40 cellular contexts compared by ENCODE assay signal in the genomic region with DNA sequence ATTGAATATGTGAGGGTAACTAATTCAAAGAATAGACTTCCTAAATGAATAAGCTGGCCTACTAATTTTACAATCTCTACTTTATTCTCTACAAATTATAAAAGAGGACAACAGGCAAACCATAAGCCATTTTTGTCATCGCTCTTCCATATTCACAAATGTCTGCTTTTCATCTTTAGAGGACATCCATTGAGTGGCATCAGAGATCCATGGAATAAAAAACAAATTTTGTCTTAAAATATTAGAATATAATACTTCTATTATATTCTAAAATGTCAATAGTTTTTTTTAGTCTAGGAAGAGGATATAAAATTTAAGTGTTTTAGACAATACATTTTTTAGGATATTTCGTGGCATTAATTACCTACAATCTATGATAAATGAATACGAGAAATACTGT.
"Had no signal": no experiment of that assay in that cellular context is flagged by ENCODE, and none has a peak within 500 bp of the region (broad histone marks: within the 10 kb centered on the region; RNA-seq: fewer than 3 reads in every experiment).

No MANE protein-coding gene starts in this region.

- FAIRE-seq: astrocyte, bronchial epithelial cell had no signal

- H3K27me3 Mint-ChIP-seq: activated naive CD4-positive, alpha-beta T cell treated with anti-CD3 and anti-CD28 coated beads, Interleukin-2, amount 10 ng/mL, durations not matched to agents 7 days and 5 days; activated naive CD4-positive, alpha-beta T cell treated with anti-CD3 and anti-CD28 coated beads, Interleukin-2, amount 50 U/mL, for 24 hours; activated naive CD8-positive, alpha-beta T cell; activated naive CD8-positive, alpha-beta T cell treated with anti-CD3 and anti-CD28 coated beads for 36 hours; activated naive CD8-positive, alpha-beta T cell treated with anti-CD3 and anti-CD28 coated beads, Interleukin-2, amount 10 ng/mL, durations not matched to agents 7 days and 5 days; activated naive CD8-positive, alpha-beta T cell treated with anti-CD3 and anti-CD28 coated beads, Interleukin-2, amount 50 U/mL, for 24 hours; activated T-cell treated with anti-CD3 and anti-CD28 coated beads, Interleukin-2, amount 50 U/mL, for 24 hours; activated T-helper 17 cell treated with anti-CD3 and anti-CD28 coated beads, Interleukin-2, amount 50 U/mL, for 72 hours; central memory CD8-positive, alpha-beta T cell had no signal

- H3K27ac Mint-ChIP-seq: activated naive CD4-positive, alpha-beta T cell treated with anti-CD3 and anti-CD28 coated beads for 36 hours; activated naive CD4-positive, alpha-beta T cell treated with anti-CD3 and anti-CD28 coated beads, Interleukin-2, amount 10 ng/mL, durations not matched to agents 7 days and 5 days; activated naive CD4-positive, alpha-beta T cell treated with anti-CD3 and anti-CD28 coated beads, Interleukin-2, amount 50 U/mL, for 24 hours; activated naive CD4-positive, alpha-beta T cell treated with anti-CD3 and anti-CD28 coated beads, Interleukin-2, amount 50 U/mL, for 72 hours; activated naive CD8-positive, alpha-beta T cell; activated naive CD8-positive, alpha-beta T cell treated with anti-CD3 and anti-CD28 coated beads for 36 hours; activated naive CD8-positive, alpha-beta T cell treated with anti-CD3 and anti-CD28 coated beads, Interleukin-2, amount 10 ng/mL, durations not matched to agents 7 days and 5 days; activated naive CD8-positive, alpha-beta T cell treated with anti-CD3 and anti-CD28 coated beads, Interleukin-2, amount 50 U/mL, for 24 hours; activated T-cell treated with anti-CD3 and anti-CD28 coated beads, Interleukin-2, amount 50 U/mL, for 24 hours; activated T-cell treated with anti-CD3 and anti-CD28 coated beads, Interleukin-2, amount 50 U/mL, for 72 hours; activated T-helper 1 cell treated with anti-CD3 and anti-CD28 coated beads, Interleukin-12 subunit alpha, Interleukin-12 subunit beta, Interleukin-2, Interleukin-4 antibody, amounts not matched to agents 30 ng/mL and 10 ng/mL and 1 ng/mL, durations not matched to agents 14 hours and 24 hours and 36 hours; activated T-helper 17 cell treated with anti-CD3 and anti-CD28 coated beads, Interleukin-2, amount 50 U/mL, for 72 hours; activated T-helper 2 cell treated with anti-CD3 and anti-CD28 coated beads, Interferon-gamma antibody, Interleukin-2, Interleukin-4, amounts not matched to agents 10 μg/mL and 5 μg/mL and 100 μg/mL, durations not matched to agents 14 hours and 24 hours and 36 hours; brain had no signal

- H3K4me3 ChIP-seq: adrenal gland, ascending aorta, body of pancreas, breast epithelium, cardiac muscle cell had no signal

- DNase-seq: activated effector memory CD4-positive, alpha-beta T cell treated with anti-CD3 and anti-CD28 coated beads, Interleukin-2, amount 50 U/mL, for 16 hours; activated effector memory CD4-positive, alpha-beta T cell treated with Interleukin-2 at 50 U/mL for 16 hours; activated gamma-delta T cell; activated gamma-delta T cell treated with Interleukin-2 at 50 U/mL for 16 hours; activated naive CD4-positive, alpha-beta T cell; activated naive CD4-positive, alpha-beta T cell treated with anti-CD3 and anti-CD28 coated beads for 36 hours; activated naive CD4-positive, alpha-beta T cell treated with anti-CD3 and anti-CD28 coated beads, Interleukin-2, amount 10 ng/mL, durations not matched to agents 7 days and 5 days; activated naive CD4-positive, alpha-beta T cell treated with anti-CD3 and anti-CD28 coated beads, Interleukin-2, amount 50 U/mL, for 16 hours; activated naive CD4-positive, alpha-beta T cell treated with Interleukin-2 at 50 U/mL for 16 hours; activated naive CD8-positive, alpha-beta T cell treated with anti-CD3 and anti-CD28 coated beads for 36 hours; activated naive CD8-positive, alpha-beta T cell treated with anti-CD3 and anti-CD28 coated beads, Interleukin-2, amount 10 ng/mL, durations not matched to agents 7 days and 5 days; activated naive CD8-positive, alpha-beta T cell treated with anti-CD3 and anti-CD28 coated beads, Interleukin-2, amount 50 U/mL, for 24 hours; activated T-cell treated with anti-CD3 and anti-CD28 coated beads, Interleukin-2, amount 50 U/mL, for 1 hour; activated T-cell treated with anti-CD3 and anti-CD28 coated beads, Interleukin-2, amount 50 U/mL, for 24 hours; activated T-cell treated with anti-CD3 and anti-CD28 coated beads, Interleukin-2, amount 50 U/mL, for 4 hours; activated T-cell treated with anti-CD3 and anti-CD28 coated beads, Interleukin-2, amount 50 U/mL, for 48 hours; activated T-cell treated with anti-CD3 and anti-CD28 coated beads, Interleukin-2, amount 50 U/mL, for 72 hours; adrenal gland; amniotic stem cell; amygdala; anterior cingulate cortex; aorta; body of pancreas; brain microvascular endothelial cell; caudate nucleus; central memory CD4-positive, alpha-beta T cell; cerebellar nuclear complex had no signal

- ATAC-seq: activated naive CD4-positive, alpha-beta T cell treated with anti-CD3 and anti-CD28 coated beads, Interleukin-2, amount 50 U/mL, for 72 hours; activated naive CD8-positive, alpha-beta T cell treated with anti-CD3 and anti-CD28 coated beads, Interleukin-2, amount 50 U/mL, for 24 hours; activated T-cell treated with anti-CD3 and anti-CD28 coated beads, Interleukin-2, amount 50 U/mL, for 4 hours; activated T-cell treated with anti-CD3 and anti-CD28 coated beads, Interleukin-2, amount 50 U/mL, for 72 hours; activated T-helper 17 cell treated with anti-CD3 and anti-CD28 coated beads, Interleukin-2, amount 50 U/mL, for 72 hours; body of pancreas had no signal

- H3K36me3 ChIP-seq: adrenal gland, ascending aorta, brain microvascular endothelial cell, breast epithelium, cardiac muscle cell had no signal

- H3K27ac ChIP-seq: adrenal gland, ascending aorta, body of pancreas, brain microvascular endothelial cell, breast epithelium, cardiac muscle cell had no signal

- H3K9me3 Mint-ChIP-seq: activated naive CD4-positive, alpha-beta T cell treated with anti-CD3 and anti-CD28 coated beads, Interleukin-2, amount 10 ng/mL, durations not matched to agents 7 days and 5 days; activated naive CD8-positive, alpha-beta T cell treated with anti-CD3 and anti-CD28 coated beads for 36 hours; activated naive CD8-positive, alpha-beta T cell treated with anti-CD3 and anti-CD28 coated beads, Interleukin-2, amount 10 ng/mL, durations not matched to agents 7 days and 5 days; activated T-helper 1 cell treated with anti-CD3 and anti-CD28 coated beads, Interleukin-12 subunit alpha, Interleukin-12 subunit beta, Interleukin-2, Interleukin-4 antibody, amounts not matched to agents 30 ng/mL and 10 ng/mL and 1 ng/mL, durations not matched to agents 14 hours and 24 hours and 36 hours; activated T-helper 17 cell treated with anti-CD3 and anti-CD28 coated beads, Interleukin-2, amount 50 U/mL, for 72 hours; activated T-helper 2 cell treated with anti-CD3 and anti-CD28 coated beads, Interferon-gamma antibody, Interleukin-2, Interleukin-4, amounts not matched to agents 10 μg/mL and 5 μg/mL and 100 μg/mL, durations not matched to agents 14 hours and 24 hours and 36 hours; brain had no signal

- H3K36me3 Mint-ChIP-seq: activated naive CD4-positive, alpha-beta T cell treated with anti-CD3 and anti-CD28 coated beads, Interleukin-2, amount 10 ng/mL, durations not matched to agents 7 days and 5 days; activated naive CD4-positive, alpha-beta T cell treated with anti-CD3 and anti-CD28 coated beads, Interleukin-2, amount 50 U/mL, for 24 hours; activated naive CD4-positive, alpha-beta T cell treated with anti-CD3 and anti-CD28 coated beads, Interleukin-2, amount 50 U/mL, for 72 hours; activated naive CD8-positive, alpha-beta T cell; activated naive CD8-positive, alpha-beta T cell treated with anti-CD3 and anti-CD28 coated beads for 36 hours; activated naive CD8-positive, alpha-beta T cell treated with anti-CD3 and anti-CD28 coated beads, Interleukin-2, amount 10 ng/mL, durations not matched to agents 7 days and 5 days; brain had no signal

- H3K4me1 Mint-ChIP-seq: activated naive CD4-positive, alpha-beta T cell treated with anti-CD3 and anti-CD28 coated beads, Interleukin-2, amount 10 ng/mL, durations not matched to agents 7 days and 5 days; activated naive CD4-positive, alpha-beta T cell treated with anti-CD3 and anti-CD28 coated beads, Interleukin-2, amount 50 U/mL, for 24 hours; activated naive CD8-positive, alpha-beta T cell treated with anti-CD3 and anti-CD28 coated beads for 36 hours; activated naive CD8-positive, alpha-beta T cell treated with anti-CD3 and anti-CD28 coated beads, Interleukin-2, amount 10 ng/mL, durations not matched to agents 7 days and 5 days; activated naive CD8-positive, alpha-beta T cell treated with anti-CD3 and anti-CD28 coated beads, Interleukin-2, amount 50 U/mL, for 24 hours; activated T-helper 17 cell treated with anti-CD3 and anti-CD28 coated beads, Interleukin-2, amount 50 U/mL, for 72 hours; central memory CD8-positive, alpha-beta T cell had no signal

- H3K9me3 ChIP-seq: adrenal gland, ascending aorta, body of pancreas, breast epithelium had no signal

- H3K4me3 Mint-ChIP-seq: activated naive CD4-positive, alpha-beta T cell treated with anti-CD3 and anti-CD28 coated beads for 36 hours; activated naive CD4-positive, alpha-beta T cell treated with anti-CD3 and anti-CD28 coated beads, Interleukin-2, amount 10 ng/mL, durations not matched to agents 7 days and 5 days; activated naive CD4-positive, alpha-beta T cell treated with anti-CD3 and anti-CD28 coated beads, Interleukin-2, amount 50 U/mL, for 24 hours; activated naive CD8-positive, alpha-beta T cell; activated naive CD8-positive, alpha-beta T cell treated with anti-CD3 and anti-CD28 coated beads for 36 hours; activated naive CD8-positive, alpha-beta T cell treated with anti-CD3 and anti-CD28 coated beads, Interleukin-2, amount 10 ng/mL, durations not matched to agents 7 days and 5 days; activated naive CD8-positive, alpha-beta T cell treated with anti-CD3 and anti-CD28 coated beads, Interleukin-2, amount 50 U/mL, for 24 hours; activated T-cell treated with anti-CD3 and anti-CD28 coated beads, Interleukin-2, amount 50 U/mL, for 24 hours; activated T-cell treated with anti-CD3 and anti-CD28 coated beads, Interleukin-2, amount 50 U/mL, for 4 hours; activated T-cell treated with anti-CD3 and anti-CD28 coated beads, Interleukin-2, amount 50 U/mL, for 72 hours; activated T-helper 1 cell treated with anti-CD3 and anti-CD28 coated beads, Interleukin-12 subunit alpha, Interleukin-12 subunit beta, Interleukin-2, Interleukin-4 antibody, amounts not matched to agents 30 ng/mL and 10 ng/mL and 1 ng/mL, durations not matched to agents 14 hours and 24 hours and 36 hours; activated T-helper 17 cell treated with anti-CD3 and anti-CD28 coated beads, Interleukin-2, amount 50 U/mL, for 72 hours; brain; central memory CD8-positive, alpha-beta T cell had no signal

- H3K27me3 ChIP-seq: adrenal gland, ascending aorta, body of pancreas, brain microvascular endothelial cell, breast epithelium, cardiac muscle cell had no signal
